1 cellular context compared by ENCODE assay signal in genomic region chr12:56041579-56042429, GRCh38.
TF ChIP-seq lines count a peak whose summit lies in the region.

TSS of gene RPS26 (plus strand) at chr12:56041918. CDS start at chr12:56042167, 249 bp downstream.

TF ChIP-seq in HepG2, 621 proteins besides CTCF, POLR2A, EP300 and RAD21 (continued from another document and continues in another):
- peak; percentile 84; the same call in 1 of the 2 replicates for TF ChIP-seq TFDP1 (CRISPR knock-in tag; IDR thresholded peaks at IDR 0.05; ENCODE audit: borderline replicate concordance)
- peak; percentile 98 for TF ChIP-seq YEATS2 (CRISPR knock-in tag; IDR thresholded peaks at IDR 0.05; ENCODE audit: borderline replicate concordance)
- TF ChIP-seq, protein P1, sequence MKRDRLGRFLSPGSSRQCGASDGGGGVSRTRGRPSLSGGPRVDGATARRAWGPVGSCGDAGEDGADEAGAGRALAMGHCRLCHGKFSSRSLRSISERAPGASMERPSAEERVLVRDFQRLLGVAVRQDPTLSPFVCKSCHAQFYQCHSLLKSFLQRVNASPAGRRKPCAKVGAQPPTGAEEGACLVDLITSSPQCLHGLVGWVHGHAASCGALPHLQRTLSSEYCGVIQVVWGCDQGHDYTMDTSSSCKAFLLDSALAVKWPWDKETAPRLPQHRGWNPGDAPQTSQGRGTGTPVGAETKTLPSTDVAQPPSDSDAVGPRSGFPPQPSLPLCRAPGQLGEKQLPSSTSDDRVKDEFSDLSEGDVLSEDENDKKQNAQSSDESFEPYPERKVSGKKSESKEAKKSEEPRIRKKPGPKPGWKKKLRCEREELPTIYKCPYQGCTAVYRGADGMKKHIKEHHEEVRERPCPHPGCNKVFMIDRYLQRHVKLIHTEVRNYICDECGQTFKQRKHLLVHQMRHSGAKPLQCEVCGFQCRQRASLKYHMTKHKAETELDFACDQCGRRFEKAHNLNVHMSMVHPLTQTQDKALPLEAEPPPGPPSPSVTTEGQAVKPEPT (CRISPR knock-in tag; IDR thresholded peaks at IDR 0.05; ENCODE audit: low read depth): peak; percentile 70; the same call in 1 of the 2 replicates
- peak; percentile 75; the same call in 1 of the 2 replicates for TF ChIP-seq ZNF614 (CRISPR knock-in tag; IDR thresholded peaks at IDR 0.05; ENCODE audit: borderline replicate concordance)
- TF ChIP-seq ZNF598 (CRISPR knock-in tag; IDR thresholded peaks at IDR 0.05; ENCODE audit: borderline replicate concordance): no peak
- peak; percentile 88 for TF ChIP-seq POGZ (CRISPR knock-in tag; IDR thresholded peaks at IDR 0.05)
- peak; percentile 36; the same call in 1 of the 2 replicates for TF ChIP-seq ATF7-NPFF (CRISPR knock-in tag; IDR thresholded peaks at IDR 0.05; ENCODE audit: low read depth)
- TF ChIP-seq, protein P2, sequence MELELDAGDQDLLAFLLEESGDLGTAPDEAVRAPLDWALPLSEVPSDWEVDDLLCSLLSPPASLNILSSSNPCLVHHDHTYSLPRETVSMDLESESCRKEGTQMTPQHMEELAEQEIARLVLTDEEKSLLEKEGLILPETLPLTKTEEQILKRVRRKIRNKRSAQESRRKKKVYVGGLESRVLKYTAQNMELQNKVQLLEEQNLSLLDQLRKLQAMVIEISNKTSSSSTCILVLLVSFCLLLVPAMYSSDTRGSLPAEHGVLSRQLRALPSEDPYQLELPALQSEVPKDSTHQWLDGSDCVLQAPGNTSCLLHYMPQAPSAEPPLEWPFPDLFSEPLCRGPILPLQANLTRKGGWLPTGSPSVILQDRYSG (CRISPR knock-in tag; IDR thresholded peaks at IDR 0.05): no peak
- TF ChIP-seq, protein P3, sequence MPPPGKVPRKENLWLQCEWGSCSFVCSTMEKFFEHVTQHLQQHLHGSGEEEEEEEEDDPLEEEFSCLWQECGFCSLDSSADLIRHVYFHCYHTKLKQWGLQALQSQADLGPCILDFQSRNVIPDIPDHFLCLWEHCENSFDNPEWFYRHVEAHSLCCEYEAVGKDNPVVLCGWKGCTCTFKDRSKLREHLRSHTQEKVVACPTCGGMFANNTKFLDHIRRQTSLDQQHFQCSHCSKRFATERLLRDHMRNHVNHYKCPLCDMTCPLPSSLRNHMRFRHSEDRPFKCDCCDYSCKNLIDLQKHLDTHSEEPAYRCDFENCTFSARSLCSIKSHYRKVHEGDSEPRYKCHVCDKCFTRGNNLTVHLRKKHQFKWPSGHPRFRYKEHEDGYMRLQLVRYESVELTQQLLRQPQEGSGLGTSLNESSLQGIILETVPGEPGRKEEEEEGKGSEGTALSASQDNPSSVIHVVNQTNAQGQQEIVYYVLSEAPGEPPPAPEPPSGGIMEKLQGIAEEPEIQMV (CRISPR knock-in tag; IDR thresholded peaks at IDR 0.05; ENCODE audit: low read depth): peak; percentile 31; the same call in 1 of the 2 replicates
- TF ChIP-seq NFKB2 (CRISPR knock-in tag; IDR thresholded peaks at IDR 0.05; ENCODE audit: borderline replicate concordance): peak; percentile 60; the same call in 1 of the 2 replicates
- TF ChIP-seq TOPORS (CRISPR knock-in tag; IDR thresholded peaks at IDR 0.05): no peak; the same call in 1 of the 2 replicates
- TF ChIP-seq ZNF546 (CRISPR knock-in tag; conservative IDR thresholded peaks at IDR 0.05): peak; percentile 66; the same call in 1 of the 2 replicates
- TF ChIP-seq KLF16 (CRISPR knock-in tag; IDR thresholded peaks at IDR 0.05): peak in 1 of 2 experiments; percentile 90; a peak in 2 of 4 replicates
- peak; percentile 96 for TF ChIP-seq ZNF143 (CRISPR knock-in tag; IDR thresholded peaks at IDR 0.05)
- TF ChIP-seq PCBP2 (optimal IDR thresholded peaks at IDR 0.05; ENCODE audit: low read depth, low read length, poor library complexity, severe bottlenecking): peak; percentile 65
- peak; percentile 52 for TF ChIP-seq DBP (CRISPR knock-in tag; IDR thresholded peaks at IDR 0.05; ENCODE audit: not compliant biosample characterization)
- TF ChIP-seq PRMT3 (CRISPR knock-in tag; IDR thresholded peaks at IDR 0.05; ENCODE audit: borderline replicate concordance, low read depth): no peak; the same call in 1 of the 2 replicates
- TF ChIP-seq ZNF709 (CRISPR knock-in tag; IDR thresholded peaks at IDR 0.05): peak; percentile 88; the same call in 1 of the 2 replicates
- 0 out of 2 replicates have a peak, but pooled peaks have one; percentile 42 for TF ChIP-seq ZNF543 (CRISPR knock-in tag; IDR thresholded peaks at IDR 0.05)
- no peak for TF ChIP-seq ZNF563 (CRISPR knock-in tag; IDR thresholded peaks at IDR 0.05)
- TF ChIP-seq KMT2B (CRISPR knock-in tag; IDR thresholded peaks at IDR 0.05): peak; percentile 96
- TF ChIP-seq CC2D1A (CRISPR knock-in tag; IDR thresholded peaks at IDR 0.05): no peak
- no peak for TF ChIP-seq ZNF562 (CRISPR knock-in tag; IDR thresholded peaks at IDR 0.05; ENCODE audit: borderline replicate concordance)
- no peak for TF ChIP-seq ZNF253 (CRISPR knock-in tag; IDR thresholded peaks at IDR 0.05; ENCODE audit: borderline replicate concordance)
- 0 out of 2 replicates have a peak, but pooled peaks have one; percentile 77 for TF ChIP-seq RORA (CRISPR knock-in tag; IDR thresholded peaks at IDR 0.05)
- TF ChIP-seq, protein P4, sequence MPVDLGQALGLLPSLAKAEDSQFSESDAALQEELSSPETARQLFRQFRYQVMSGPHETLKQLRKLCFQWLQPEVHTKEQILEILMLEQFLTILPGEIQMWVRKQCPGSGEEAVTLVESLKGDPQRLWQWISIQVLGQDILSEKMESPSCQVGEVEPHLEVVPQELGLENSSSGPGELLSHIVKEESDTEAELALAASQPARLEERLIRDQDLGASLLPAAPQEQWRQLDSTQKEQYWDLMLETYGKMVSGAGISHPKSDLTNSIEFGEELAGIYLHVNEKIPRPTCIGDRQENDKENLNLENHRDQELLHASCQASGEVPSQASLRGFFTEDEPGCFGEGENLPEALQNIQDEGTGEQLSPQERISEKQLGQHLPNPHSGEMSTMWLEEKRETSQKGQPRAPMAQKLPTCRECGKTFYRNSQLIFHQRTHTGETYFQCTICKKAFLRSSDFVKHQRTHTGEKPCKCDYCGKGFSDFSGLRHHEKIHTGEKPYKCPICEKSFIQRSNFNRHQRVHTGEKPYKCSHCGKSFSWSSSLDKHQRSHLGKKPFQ (CRISPR knock-in tag; IDR thresholded peaks at IDR 0.05; ENCODE audit: insufficient replicate concordance): no peak
- TF ChIP-seq ZNF136 (CRISPR knock-in tag; IDR thresholded peaks at IDR 0.05; ENCODE audit: low read depth): no peak
- TF ChIP-seq CHD2 (IDR thresholded peaks at IDR 0.05; ENCODE audit: low read depth, low read length): peak; percentile 84
- TF ChIP-seq GATAD1 (CRISPR knock-in tag; IDR thresholded peaks at IDR 0.05): peak; percentile 96
- TF ChIP-seq ZSCAN9 (CRISPR knock-in tag; IDR thresholded peaks at IDR 0.05; ENCODE audit: borderline replicate concordance): peak; percentile 63
- TF ChIP-seq MEIS2 (CRISPR knock-in tag; IDR thresholded peaks at IDR 0.05): peak; percentile 48; the same call in 1 of the 2 replicates
- TF ChIP-seq ZKSCAN8 (CRISPR knock-in tag; IDR thresholded peaks at IDR 0.05; ENCODE audit: borderline replicate concordance): no peak
- TF ChIP-seq ZIK1 (CRISPR knock-in tag; IDR thresholded peaks at IDR 0.05; ENCODE audit: borderline replicate concordance, low read depth): no peak
- no peak for TF ChIP-seq RAD51 (IDR thresholded peaks at IDR 0.05; ENCODE audit: borderline replicate concordance)
- peak; percentile 11; the same call in 1 of the 2 replicates for TF ChIP-seq ZNF652 (CRISPR knock-in tag; IDR thresholded peaks at IDR 0.05; ENCODE audit: borderline replicate concordance, low read depth)
- TF ChIP-seq NR2C2 (CRISPR knock-in tag; IDR thresholded peaks at IDR 0.05; ENCODE audit: borderline replicate concordance): peak; percentile 99
- TF ChIP-seq TEAD3 (CRISPR knock-in tag; optimal IDR thresholded peaks at IDR 0.05; ENCODE audit: borderline replicate concordance): peak; percentile 77
- peak; percentile 86; the same call in 1 of the 2 replicates for TF ChIP-seq ZFP37 (CRISPR knock-in tag; IDR thresholded peaks at IDR 0.05; ENCODE audit: borderline replicate concordance)
- no peak for TF ChIP-seq MAFK (conservative IDR thresholded peaks at IDR 0.05 in 1 of 2, IDR thresholded peaks at IDR 0.05 in 1 of 2; ENCODE audit: low read length in 2 of 2)
- TF ChIP-seq, protein P5, sequence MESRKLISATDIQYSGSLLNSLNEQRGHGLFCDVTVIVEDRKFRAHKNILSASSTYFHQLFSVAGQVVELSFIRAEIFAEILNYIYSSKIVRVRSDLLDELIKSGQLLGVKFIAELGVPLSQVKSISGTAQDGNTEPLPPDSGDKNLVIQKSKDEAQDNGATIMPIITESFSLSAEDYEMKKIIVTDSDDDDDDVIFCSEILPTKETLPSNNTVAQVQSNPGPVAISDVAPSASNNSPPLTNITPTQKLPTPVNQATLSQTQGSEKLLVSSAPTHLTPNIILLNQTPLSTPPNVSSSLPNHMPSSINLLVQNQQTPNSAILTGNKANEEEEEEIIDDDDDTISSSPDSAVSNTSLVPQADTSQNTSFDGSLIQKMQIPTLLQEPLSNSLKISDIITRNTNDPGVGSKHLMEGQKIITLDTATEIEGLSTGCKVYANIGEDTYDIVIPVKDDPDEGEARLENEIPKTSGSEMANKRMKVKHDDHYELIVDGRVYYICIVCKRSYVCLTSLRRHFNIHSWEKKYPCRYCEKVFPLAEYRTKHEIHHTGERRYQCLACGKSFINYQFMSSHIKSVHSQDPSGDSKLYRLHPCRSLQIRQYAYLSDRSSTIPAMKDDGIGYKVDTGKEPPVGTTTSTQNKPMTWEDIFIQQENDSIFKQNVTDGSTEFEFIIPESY (CRISPR knock-in tag; IDR thresholded peaks at IDR 0.05): 0 out of 2 replicates have a peak, but pooled peaks have one; percentile 18
- no peak for TF ChIP-seq HIC2 (CRISPR knock-in tag; IDR thresholded peaks at IDR 0.05; ENCODE audit: low read depth)
- peak; percentile 57 for TF ChIP-seq THRA (CRISPR knock-in tag; IDR thresholded peaks at IDR 0.05; ENCODE audit: borderline replicate concordance)
- peak; percentile 43 for TF ChIP-seq HNF4G (IDR thresholded peaks at IDR 0.05; ENCODE audit: borderline replicate concordance, low read depth, low read length)
- TF ChIP-seq HNF4G (CRISPR knock-in tag; IDR thresholded peaks at IDR 0.05; ENCODE audit: borderline replicate concordance, low read depth): peak; percentile 36; the same call in 1 of the 2 replicates
- TF ChIP-seq MAFG (CRISPR knock-in tag; IDR thresholded peaks at IDR 0.05): no peak
- TF ChIP-seq ZNF75D (CRISPR knock-in tag; IDR thresholded peaks at IDR 0.05; ENCODE audit: borderline replicate concordance): no peak
- TF ChIP-seq PCBP1 (IDR thresholded peaks at IDR 0.05; ENCODE audit: borderline replicate concordance, low read depth, low read length): peak; percentile 95; the same call in 1 of the 2 replicates
- TF ChIP-seq PHF8 (CRISPR knock-in tag; IDR thresholded peaks at IDR 0.05): peak; percentile 93
